ENCODE assay signal across 13 cellular contexts in genomic region chr15:85314139-85314538, GRCh38.
"Had no signal": no experiment of that assay in that cellular context is flagged by ENCODE, and none has a peak within 500 bp of the region (broad histone marks: within the 10 kb centered on the region; RNA-seq: fewer than 3 reads in every experiment).

No MANE protein-coding gene starts in this region.

- H3K4me1 ChIP-seq: adrenal gland had no signal

- DNase-seq: activated CD4-positive, alpha-beta T cell treated with anti-CD3 and anti-CD28 coated beads, Interleukin-2, amount 10 ng/mL, durations not matched to agents 24 days and 14 days; activated CD4-positive, CD25-positive, alpha-beta regulatory T cell; activated naive CD4-positive, alpha-beta T cell treated with anti-CD3 and anti-CD28 coated beads, Interleukin-2, amount 50 U/mL, for 16 hours; adrenal gland; endodermal cell; left lung; nucleus accumbens; stimulated activated CD4-positive, alpha-beta T cell treated with anti-CD3 and anti-CD28 coated beads, Interleukin-15, amount 100 ng/mL, for 24 hours; stimulated activated CD4-positive, alpha-beta T cell treated with anti-CD3 and anti-CD28 coated beads, Interleukin-4, amount 100 ng/mL, for 1 hour; transverse colon had no signal

- H3K27ac Mint-ChIP-seq: endodermal cell, nephron had no signal

- FAIRE-seq: bronchial epithelial cell, keratinocyte had no signal

- H3K9me3 Mint-ChIP-seq: endodermal cell had no signal

- H3K9me3 ChIP-seq: adrenal gland, left lung, transverse colon had no signal

- H3K27me3 Mint-ChIP-seq: activated CD4-positive, alpha-beta T cell treated with anti-CD3 and anti-CD28 coated beads, Interleukin-2, amount 10 ng/mL, durations not matched to agents 24 days and 14 days had no signal

- H3K4me3 ChIP-seq: adrenal gland, left lung, transverse colon had no signal

- H3K36me3 ChIP-seq: adrenal gland, left lung, transverse colon had no signal

- H3K27ac ChIP-seq: adrenal gland, left lung, transverse colon had no signal

- H3K27me3 ChIP-seq: adrenal gland, left lung, transverse colon had no signal

- H3K4me3 Mint-ChIP-seq: activated CD4-positive, alpha-beta T cell treated with anti-CD3 and anti-CD28 coated beads, Interleukin-2, amount 10 ng/mL, durations not matched to agents 24 days and 14 days; endodermal cell; nephron had no signal

- ATAC-seq: left lung had no signal
